1 cellular context compared by ENCODE assay signal in genomic region chr3:4409415-4409814, GRCh38.
TF ChIP-seq lines count a peak whose summit lies in the region.

No MANE protein-coding gene starts in this region.

TF ChIP-seq in GM12878, 131 proteins besides CTCF, POLR2A, EP300 and RAD21 (continued from another document):
- TF ChIP-seq ATF3 (IDR thresholded peaks at IDR 0.05; ENCODE audit: borderline replicate concordance, extremely low read depth, low read depth, low read length), result no peak
- TF ChIP-seq E2F8 (IDR thresholded peaks at IDR 0.05; ENCODE audit: low read depth, partially characterized antibody), result no peak
- TF ChIP-seq WRNIP1 (IDR thresholded peaks at IDR 0.05; ENCODE audit: borderline replicate concordance, low read depth, low read length), result no peak
- TF ChIP-seq GABPA (IDR thresholded peaks at IDR 0.05; ENCODE audit: low read depth), result no peak
- no peak for TF ChIP-seq HCFC1 (IDR thresholded peaks at IDR 0.05; ENCODE audit: low read length)
- no peak for TF ChIP-seq SIN3A (IDR thresholded peaks at IDR 0.05; ENCODE audit: low read depth, low read length)
- TF ChIP-seq USF2 (IDR thresholded peaks at IDR 0.05; ENCODE audit: borderline replicate concordance, low read depth, low read length), result no peak
- TF ChIP-seq JUNB (IDR thresholded peaks at IDR 0.05), result peak; percentile 84
- no peak for TF ChIP-seq KAT2A (conservative IDR thresholded peaks at IDR 0.05; ENCODE audit: control insufficient read depth, low read depth, low read length)
- TF ChIP-seq SMAD1 (IDR thresholded peaks at IDR 0.05; ENCODE audit: low read depth, partially characterized antibody), result no peak
- TF ChIP-seq PAX5 (IDR thresholded peaks at IDR 0.05; ENCODE audit: borderline replicate concordance, low read depth, low read length), result no peak
- peak; percentile 77; the same call in 1 of the 2 replicates for TF ChIP-seq CREM (IDR thresholded peaks at IDR 0.05; ENCODE audit: low read depth)
- no peak for TF ChIP-seq TCF12 (IDR thresholded peaks at IDR 0.05; ENCODE audit: low read depth, low read length)
- TF ChIP-seq NBN (IDR thresholded peaks at IDR 0.05), result no peak
- TF ChIP-seq ZNF24 (IDR thresholded peaks at IDR 0.05), result no peak
- TF ChIP-seq IRF4 (IDR thresholded peaks at IDR 0.05; ENCODE audit: low read depth, low read length), result 0 out of 2 replicates have a peak, but pooled peaks have one; percentile 9
- no peak for TF ChIP-seq JUND (IDR thresholded peaks at IDR 0.05; ENCODE audit: low read depth, low read length)
- TF ChIP-seq CREB1 (IDR thresholded peaks at IDR 0.05; ENCODE audit: low read depth), result 0 out of 2 replicates have a peak, but pooled peaks have one; percentile 19
- TF ChIP-seq ATF2 (IDR thresholded peaks at IDR 0.05; ENCODE audit: low read length), result peak; percentile 48
- peak; percentile 86 for TF ChIP-seq NFIC (IDR thresholded peaks at IDR 0.05; ENCODE audit: low read depth, low read length)
- no peak for TF ChIP-seq SPI1 (IDR thresholded peaks at IDR 0.05; ENCODE audit: borderline replicate concordance, insufficient read depth, low read depth, low read length)
- no peak for TF ChIP-seq YBX1 (IDR thresholded peaks at IDR 0.05)
- no peak for TF ChIP-seq RBBP5 (conservative IDR thresholded peaks at IDR 0.05)
- no peak for TF ChIP-seq CHD2 (IDR thresholded peaks at IDR 0.05; ENCODE audit: borderline replicate concordance, low read depth, low read length)
- peak; percentile 49; the same call in 1 of the 2 replicates for TF ChIP-seq CBFB (IDR thresholded peaks at IDR 0.05; ENCODE audit: low read depth)
- peak; percentile 78 for TF ChIP-seq EED (IDR thresholded peaks at IDR 0.05; ENCODE audit: low read depth)
- peak in 1 of 2 experiments; percentile 88; a peak in 2 of 4 replicates for TF ChIP-seq ETV6 (conservative IDR thresholded peaks at IDR 0.05 in 1 of 2, IDR thresholded peaks at IDR 0.05 in 1 of 2; ENCODE audit: borderline replicate concordance in 1 of 2, low read depth in 1 of 2)
- no peak for TF ChIP-seq IRF5 (IDR thresholded peaks at IDR 0.05; ENCODE audit: borderline replicate concordance)
- TF ChIP-seq TCF7 (IDR thresholded peaks at IDR 0.05; ENCODE audit: borderline replicate concordance), result 0 out of 2 replicates have a peak, but pooled peaks have one; percentile 36
- 0 out of 2 replicates have a peak, but pooled peaks have one; percentile 60 for TF ChIP-seq ZBED1 (IDR thresholded peaks at IDR 0.05; ENCODE audit: borderline replicate concordance)
- TF ChIP-seq E2F4 (IDR thresholded peaks at IDR 0.05; ENCODE audit: low read depth, low read length), result no peak
- no peak for TF ChIP-seq FOS (IDR thresholded peaks at IDR 0.05; ENCODE audit: borderline replicate concordance, extremely low read depth, insufficient read length)
- no peak for TF ChIP-seq ZNF384 (IDR thresholded peaks at IDR 0.05; ENCODE audit: borderline replicate concordance, low read depth, low read length)
- peak; percentile 92 for TF ChIP-seq RUNX3 (IDR thresholded peaks at IDR 0.05; ENCODE audit: low read length)
- TF ChIP-seq TARDBP (IDR thresholded peaks at IDR 0.05; ENCODE audit: borderline replicate concordance), result no peak
- TF ChIP-seq SKIL (IDR thresholded peaks at IDR 0.05; ENCODE audit: low read depth, poor library complexity, severe bottlenecking), result no peak
- TF ChIP-seq MXI1 (IDR thresholded peaks at IDR 0.05; ENCODE audit: low read depth, low read length), result no peak
